ENCODE assay signal across 9 cellular contexts in genomic region chr1:44786138-44786840, GRCh38. TPM values are rescaled to one million over a fixed set of nuclear protein-coding genes. Genes with fewer than 3 reads are reported as not detected.
A peak's percentile ranks its signal among the peaks of the same experiment; 100 is the strongest.
DNase-seq lines count a peak whose midpoint lies in the region; ATAC-seq and TF ChIP-seq lines count a peak whose summit lies in the region.
"Had no signal": no experiment of that assay in that cellular context is flagged by ENCODE, and none has a peak within 500 bp of the region (broad histone marks: within the 10 kb centered on the region; RNA-seq: fewer than 3 reads in every experiment).

No MANE protein-coding gene starts in this region.

- peak overlapping the region; percentile 58 for H3K18ac ChIP-seq in H9 (ENCODE audit: insufficient read length, low read depth, low read length)

- H3K4ac ChIP-seq in H9 (ENCODE audit: low read depth, low read length), result no peak overlapping the region

- no peak overlapping the region for H3T11ph ChIP-seq in H9 (ENCODE audit: low read length)

- H3K4me1 Mint-ChIP-seq in H9, result peaks cover 26 to 36% of the 10 kb centered on the region in 2 experiments

- ATAC-seq in heart left ventricle (peak; percentile 56 to 77 (median 71)), HG02981 (IDR thresholded peaks at IDR 0.05; ENCODE audit: unreplicated experiment) (no peak)

- no peak overlapping the region for H2AFZ ChIP-seq in H9 (ENCODE audit: low read length)

- peak overlapping the region; percentile 20 for H3K9ac ChIP-seq in H9 (ENCODE audit: extremely low read depth, insufficient read length, low read length)

- no peaks in the 10 kb centered on the region for H4K20me1 ChIP-seq in H9 (ENCODE audit: control insufficient read depth, insufficient read depth, insufficient read length)

- no peak overlapping the region for H2BK12ac ChIP-seq in H9 (ENCODE audit: insufficient read length, low read depth, low read length)

- H3K4me3 ChIP-seq in Peyer's patch, result peak overlapping the region; percentile 36 to 61 (median 56)
- H3K4me3 ChIP-seq in heart left ventricle, result peak overlapping the region; percentile 2 to 63 (median 52)

- H3K9me3 ChIP-seq in H9 (ENCODE audit: control insufficient read depth, low read depth, low read length) (no peaks in the 10 kb centered on the region), Peyer's patch (no peaks in the 10 kb centered on the region), heart left ventricle (no peaks in the 10 kb centered on the region)

- H4K5ac ChIP-seq in H9 (ENCODE audit: insufficient read length, low read depth, low read length), result no peak overlapping the region

- no peak overlapping the region for H3K56ac ChIP-seq in H9 (ENCODE audit: insufficient read length, low read depth, low read length)

- no peaks in the 10 kb centered on the region for H3K79me2 ChIP-seq in H9 (ENCODE audit: insufficient read depth, low read length)

- H2BK20ac ChIP-seq in H9 (ENCODE audit: low read depth, low read length, poor library complexity, severe bottlenecking), result no peak overlapping the region

- H4K8ac ChIP-seq in H9 (replicated peaks; ENCODE audit: insufficient read length, low read depth, low read length), result no peak overlapping the region

- no peaks in the 10 kb centered on the region; a peak in 1 of 5 replicates for H3K9me3 Mint-ChIP-seq in H9

- peak overlapping the region; percentile 56 to 76 for H3K4me3 Mint-ChIP-seq in H9

- H2BK15ac ChIP-seq in H9 (ENCODE audit: low read depth, low read length), result no peak overlapping the region

- peaks cover 9% of the 10 kb centered on the region for H3K23me2 ChIP-seq in H9 (ENCODE audit: insufficient read length, low read depth, low read length, poor library complexity, severe bottlenecking)

- peak overlapping the region; percentile 51 for H3K4me2 ChIP-seq in H9 (ENCODE audit: insufficient read depth, insufficient read length, low read length)

- H3K27ac ChIP-seq in H9 (ENCODE audit: insufficient read length, low read depth, low read length) (no peak overlapping the region), Peyer's patch (peak overlapping the region; percentile 15 to 89 (median 52)), heart left ventricle (peak overlapping the region in 11 of 12 donors; percentile 11 to 68 (median 53))

- WGBS in H9 (ENCODE audit: extremely low coverage, insufficient read length, low lambda C conversion rate), result no CpG with 5 or more reads among the region's 49 CpGs
- WGBS in heart left ventricle, 4 donors, result 7 to 12% (median 8%) methylated on average over 42 to 49 of the region's 49 CpGs

- H3K27me3 ChIP-seq in H9 (ENCODE audit: insufficient read depth, low read length), result no peaks in the 10 kb centered on the region
- H3K27me3 ChIP-seq in Peyer's patch, result no peaks in the 10 kb centered on the region
- no peaks in the 10 kb centered on the region for H3K27me3 ChIP-seq in heart left ventricle

- peaks cover 0 to 12% (median 5%) of the 10 kb centered on the region in 3 experiments; a peak in 5 of 7 replicates for H3K36me3 Mint-ChIP-seq in H9 (ENCODE audit: insufficient read depth in 1 of 3, low read depth in 3 of 3)

- H3K36me3 ChIP-seq in Peyer's patch (peaks cover 0 to 2% (median 0%) of the 10 kb centered on the region in 3 donors), heart left ventricle (peaks cover 0 to 8% (median 4%) of the 10 kb centered on the region in 9 donors)

- intact Hi-C loops in heart left ventricle (cut with DNase I), result loop anchor here in 7 of 10 donors (2.0 to 10.0 kb wide), 10 partner anchors 41 to 519 kb away; partner anchors contain the start of genes HECTD3 (in 3 of the 7), UROD (in 3 of the 7), EIF2B3 (in 2 of the 7) and RNU5D-1 (in 2 of the 7)
- intact Hi-C loops in posterior vena cava (cut with DNase I), result loop anchor here in 1 of 2 donors (10.0 kb wide), 2 partner anchors 49 to 219 kb away; no protein-coding TSS in a partner anchor

- H4K91ac ChIP-seq in H9 (ENCODE audit: insufficient read length, low read depth, low read length), result no peak overlapping the region

- H3K27ac Mint-ChIP-seq in H9, result no peak overlapping the region; a peak in 1 of 7 replicates

- H2BK5ac ChIP-seq in H9 (ENCODE audit: insufficient read length, low read length), result no peak overlapping the region

- H3K79me1 ChIP-seq in H9 (ENCODE audit: insufficient read depth, low read depth, low read length, poor library complexity, severe bottlenecking), result no peaks in the 10 kb centered on the region

- no peak overlapping the region for H3K23ac ChIP-seq in H9 (ENCODE audit: insufficient read length, low read depth, low read length)

- TF ChIP-seq CTCF in H9 (conservative IDR thresholded peaks at IDR 0.05), result peak; percentile 100
- peak; percentile 97 to 99 (median 99) for TF ChIP-seq CTCF in Peyer's patch (IDR thresholded peaks at IDR 0.05)
- peak; percentile 93 to 99 (median 98) for TF ChIP-seq CTCF in heart left ventricle (IDR thresholded peaks at IDR 0.05)

- H3K4me1 ChIP-seq in H9 (ENCODE audit: insufficient read depth, low read length), result no peaks in the 10 kb centered on the region
- H3K4me1 ChIP-seq in Peyer's patch, result peaks cover 0 to 31% (median 25%) of the 10 kb centered on the region in 4 donors
- H3K4me1 ChIP-seq in heart left ventricle, result peaks cover 0 to 33% (median 25%) of the 10 kb centered on the region in 12 donors

- peak overlapping the region; percentile 59 for H3K14ac ChIP-seq in H9 (ENCODE audit: insufficient read depth, low read length)

- peaks cover 12% of the 10 kb centered on the region for H3K27me3 Mint-ChIP-seq in H9 (ENCODE audit: low read depth)

- TF ChIP-seq POLR2A in Peyer's patch (IDR thresholded peaks at IDR 0.05) (no peak), heart left ventricle (IDR thresholded peaks at IDR 0.05) (no peak)

- H2AK5ac ChIP-seq in H9 (ENCODE audit: insufficient read length, low read length), result no peak overlapping the region

- H2BK120ac ChIP-seq in H9 (ENCODE audit: low read depth, low read length, poor library complexity, severe bottlenecking), result no peak overlapping the region

- DNase-seq in DMS153 (lab: John Stamatoyannopoulos, UW) (peak; percentile 84), H9 (peak; percentile 88), Peyer's patch (peak; percentile 73 to 90 (median 86)), heart left ventricle (peak; percentile 64 to 87 (median 68)), posterior vena cava (ENCODE audit: low spot score) (peak; percentile 88), NCI-H128 (lab: John Stamatoyannopoulos, UW; ENCODE audit: unreplicated experiment) (no peak)
- peak; percentile 80 for DNase-seq in activated naive CD4-positive, alpha-beta T cell treated with anti-CD3 and anti-CD28 coated beads, Interleukin-2, amount 50 U/mL, for 16 hours

RNA-seq across cellular contexts. Expression of gene BEST4, which starts 1.7 kb away (rescaled TPM):
- total RNA-seq in H9 (2021), result 1.1 and 1.3 TPM in 2 replicates
- 10 to 100 TPM in 3 of 4 donors, 1 to 10 TPM in 1; 5.0 to 59.8 (median 28.6) TPM for total RNA-seq in Peyer's patch
- under 1 TPM in 3 of 9 donors, not detected in 6; 0.09 to 0.32 (median 0.23) TPM for total RNA-seq in heart left ventricle
- under 1 TPM; 0.06 to 0.11 TPM for polyA plus RNA-seq in heart left ventricle
- total RNA-seq in posterior vena cava, result under 1 TPM; 0.37 to 0.38 TPM

RNA-seq across cellular contexts. Expression of gene RPS8, which starts 10.9 kb away (rescaled TPM):
- total RNA-seq in H9 (2021) (2,591 and 2,595 TPM in 2 replicates), Peyer's patch (1,000 to 10,000 TPM in 1 of 4 donors, 100 to 1,000 TPM in 3; 456 to 1,875 (median 819) TPM), heart left ventricle (1,000 to 10,000 TPM in 3 of 9 donors, 100 to 1,000 TPM in 6; 576 to 1,019 (median 853) TPM), posterior vena cava (1,000 to 10,000 TPM; 1,440 to 1,494 TPM)
- 1,000 to 10,000 TPM; 1,199 to 1,848 TPM for polyA plus RNA-seq in heart left ventricle

RNA-seq across cellular contexts. Expression of gene PLK3, which starts 13.9 kb away (rescaled TPM):
- total RNA-seq in H9 (2021) (14.7 and 15.9 TPM in 2 replicates), Peyer's patch (10 to 100 TPM in 3 of 4 donors, 1 to 10 TPM in 1; 7.7 to 28.1 (median 23.5) TPM), heart left ventricle (10 to 100 TPM in 2 of 9 donors, 1 to 10 TPM in 7; 4.5 to 17.9 (median 6.6) TPM), posterior vena cava (10 to 100 TPM; 20.1 to 32.7 TPM)
- 1 to 10 TPM; 5.8 to 6.9 TPM for polyA plus RNA-seq in heart left ventricle

RNA-seq across cellular contexts. Expression of gene DYNLT4, which starts 20.9 kb away (rescaled TPM):
- total RNA-seq in H9 (2021) (not detected in 2 replicates), Peyer's patch (1 to 10 TPM in 1 of 4 donors, not detected in 3; 3.5 TPM), heart left ventricle (1 to 10 TPM in 3 of 9 donors, under 1 TPM in 5, not detected in 1; 0.54 to 1.0 (median 0.82) TPM), posterior vena cava (not detected)
- 1 to 10 TPM in 1 of 2 donors, under 1 TPM in 1; 0.36 to 1.7 TPM for polyA plus RNA-seq in heart left ventricle
- total RNA-seq: activated CD8-positive, alpha-beta memory T cell treated with anti-CD3 and anti-CD28 coated beads for 36 hours had no signal

RNA-seq across cellular contexts. Expression of gene BTBD19, which starts 22.0 kb away (rescaled TPM):
- total RNA-seq in H9 (2021) (1.4 and 1.9 TPM in 2 replicates), Peyer's patch (1 to 10 TPM; 2.6 to 7.4 (median 3.5) TPM), heart left ventricle (1 to 10 TPM in 8 of 9 donors, under 1 TPM in 1; 0.56 to 7.4 (median 2.8) TPM), posterior vena cava (10 to 100 TPM; 13.5 to 22.2 TPM)
- 1 to 10 TPM; 2.6 to 6.2 TPM for polyA plus RNA-seq in heart left ventricle
